In genomic region chr16:49932943-49933342, GRCh38 we compare ENCODE assay signal across 17 cellular contexts.
A peak's percentile ranks its signal among the peaks of the same experiment; 100 is the strongest.
DNase-seq lines count a peak whose midpoint lies in the region; ATAC-seq and TF ChIP-seq lines count a peak whose summit lies in the region.
"Had no signal": no experiment of that assay in that cellular context is flagged by ENCODE, and none has a peak within 500 bp of the region (broad histone marks: within the 10 kb centered on the region; RNA-seq: fewer than 3 reads in every experiment).

No MANE protein-coding gene starts in this region.

- H3K9me3 Mint-ChIP-seq in MCF 10A (ENCODE audit: unreplicated experiment), result no peaks in the 10 kb centered on the region
- H3K9me3 Mint-ChIP-seq in CD4-positive, alpha-beta T cell, result no peaks in the 10 kb centered on the region
- H3K9me3 Mint-ChIP-seq: activated B cell treated with CpG ODN at 0.5 μM for 24 hours; neural crest cell; stimulated activated naive CD8-positive, alpha-beta T cell treated with anti-CD3 and anti-CD28 coated beads, Interleukin-15, amount 100 ng/mL, for 72 hours had no signal

- H3K27ac Mint-ChIP-seq in MCF 10A (ENCODE audit: low read depth, unreplicated experiment), result no peak overlapping the region
- no peak overlapping the region for H3K27ac Mint-ChIP-seq in CD4-positive, alpha-beta T cell
- H3K27ac Mint-ChIP-seq: activated B cell treated with CpG ODN at 0.5 μM for 24 hours; CD4-positive, CD25-positive, alpha-beta regulatory T cell; stimulated activated naive CD8-positive, alpha-beta T cell treated with anti-CD3 and anti-CD28 coated beads, Interleukin-15, amount 100 ng/mL, for 72 hours had no signal

- TF ChIP-seq CTCF in MCF 10A (IDR thresholded peaks at IDR 0.05; ENCODE audit: unreplicated experiment), result no peak
- TF ChIP-seq CTCF in sigmoid colon (IDR thresholded peaks at IDR 0.05), result no peak
- TF ChIP-seq CTCF in suprapubic skin (IDR thresholded peaks at IDR 0.05), result no peak
- TF ChIP-seq CTCF in CD4-positive, alpha-beta T cell (IDR thresholded peaks at IDR 0.05), result no peak

- H3K4me1 ChIP-seq in sigmoid colon (peaks cover 0 to 11% (median 5%) of the 10 kb centered on the region in 4 donors), suprapubic skin (no peaks in the 10 kb centered on the region)

- H3K4me3 ChIP-seq in H7 (ENCODE audit: insufficient read depth, low read depth, low read length) (no peak overlapping the region), sigmoid colon (no peak overlapping the region), suprapubic skin (no peak overlapping the region)
- H3K4me3 ChIP-seq: skin epidermis had no signal

- H3K27me3 Mint-ChIP-seq in MCF 10A (ENCODE audit: insufficient read depth, unreplicated experiment), result peaks cover 15% of the 10 kb centered on the region
- peaks cover 29% of the 10 kb centered on the region for H3K27me3 Mint-ChIP-seq in CD4-positive, alpha-beta T cell
- H3K27me3 Mint-ChIP-seq: CD4-positive, CD25-positive, alpha-beta regulatory T cell had no signal

- TF ChIP-seq POLR2A in sigmoid colon (IDR thresholded peaks at IDR 0.05) (no peak), suprapubic skin (IDR thresholded peaks at IDR 0.05) (no peak)

- H3K4me3 Mint-ChIP-seq in MCF 10A (ENCODE audit: unreplicated experiment), result no peak overlapping the region
- no peak overlapping the region for H3K4me3 Mint-ChIP-seq in CD4-positive, alpha-beta T cell
- H3K4me3 Mint-ChIP-seq: activated B cell treated with CpG ODN at 0.5 μM for 24 hours; CD4-positive, CD25-positive, alpha-beta regulatory T cell; neural crest cell; stimulated activated naive CD8-positive, alpha-beta T cell treated with anti-CD3 and anti-CD28 coated beads, Interleukin-15, amount 100 ng/mL, for 72 hours had no signal

- POLR2A ChIA-PET in MCF 10A (lab: Yijun Ruan, JAX), result interaction anchor here (1.3 kb wide), 1 partner anchor 10 kb away, joined by 3 read pairs; no protein-coding TSS in a partner anchor
- POLR2A ChIA-PET in CD4-positive, alpha-beta T cell (lab: Charles Lee), result no interaction called here

- no peak for TF ChIP-seq EP300 in sigmoid colon (IDR thresholded peaks at IDR 0.05)
- TF ChIP-seq EP300 in suprapubic skin (IDR thresholded peaks at IDR 0.05), result no peak

- H3K27me3 ChIP-seq in H7 (ENCODE audit: control insufficient read depth, insufficient read depth, low read length), result no peaks in the 10 kb centered on the region
- H3K27me3 ChIP-seq in sigmoid colon, result no peaks in the 10 kb centered on the region
- peaks cover 6% of the 10 kb centered on the region for H3K27me3 ChIP-seq in suprapubic skin
- peaks cover 13% of the 10 kb centered on the region for H3K27me3 ChIP-seq in CD4-positive, alpha-beta T cell (ENCODE audit: control insufficient read depth, insufficient read depth, low read length)

- in situ Hi-C loops in KBM-7 (cut with MboI; ENCODE audit: low pct_unique_long_range_greater_than_20kb, low sequenced_read_pairs), result no loop called here

- no peaks in the 10 kb centered on the region for H3K9me3 ChIP-seq in sigmoid colon
- no peaks in the 10 kb centered on the region for H3K9me3 ChIP-seq in suprapubic skin
- H3K9me3 ChIP-seq in CD4-positive, alpha-beta T cell (ENCODE audit: control insufficient read depth, low read length), result no peaks in the 10 kb centered on the region

- 37 to 53% methylated on average over 4 of the region's 4 CpGs for WGBS in sigmoid colon, 2 donors
- WGBS in suprapubic skin, result 12% methylated on average over 4 of the region's 4 CpGs

- H3K27ac ChIP-seq in sigmoid colon, result peak overlapping the region in 1 of 4 donors; percentile 52
- H3K27ac ChIP-seq in suprapubic skin, result no peak overlapping the region
- no peak overlapping the region for H3K27ac ChIP-seq in CD4-positive, alpha-beta T cell (ENCODE audit: low read depth, low read length)

- intact Hi-C loops in MCF 10A (cut with micrococcal nuclease) (no loop called here), left cardiac atrium (cut with DNase I) (no loop called here), sigmoid colon (cut with DNase I) (no loop called here)
- intact Hi-C loops in CD4-positive, alpha-beta T cell (cut with DNase I, micrococcal nuclease), result no loop called here

- CTCF ChIA-PET in MCF 10A (lab: Yijun Ruan, JAX), result interaction anchor here (0.6 to 4.5 kb wide), 3 partner anchors 11 to 179 kb away, joined by 3 to 29 read pairs (median 4); no protein-coding TSS in a partner anchor
- CTCF ChIA-PET in CD4-positive, alpha-beta T cell (lab: Charles Lee), result no interaction called here

- BruUV-seq in MCF 10A (replicated peaks; lab: Mats Ljungman, UMichigan), result no TSS peak

- H3K36me3 Mint-ChIP-seq in MCF 10A (ENCODE audit: insufficient read depth, unreplicated experiment), result no peaks in the 10 kb centered on the region
- H3K36me3 Mint-ChIP-seq in CD4-positive, alpha-beta T cell (ENCODE audit: low read depth), result no peaks in the 10 kb centered on the region
- H3K36me3 Mint-ChIP-seq: CD4-positive, CD25-positive, alpha-beta regulatory T cell had no signal

- peaks cover 6% of the 10 kb centered on the region for H3K4me1 Mint-ChIP-seq in MCF 10A (ENCODE audit: insufficient read depth, unreplicated experiment)
- H3K4me1 Mint-ChIP-seq in CD4-positive, alpha-beta T cell (ENCODE audit: low read depth), result no peaks in the 10 kb centered on the region
- H3K4me1 Mint-ChIP-seq: activated B cell treated with CpG ODN at 0.5 μM for 24 hours; CD4-positive, CD25-positive, alpha-beta regulatory T cell; stimulated activated naive CD8-positive, alpha-beta T cell treated with anti-CD3 and anti-CD28 coated beads, Interleukin-15, amount 100 ng/mL, for 72 hours had no signal

- no peaks in the 10 kb centered on the region for H3K36me3 ChIP-seq in H7 (replicated peaks; ENCODE audit: control insufficient read depth, insufficient read depth, low read length)
- no peaks in the 10 kb centered on the region for H3K36me3 ChIP-seq in sigmoid colon
- H3K36me3 ChIP-seq in suprapubic skin, result no peaks in the 10 kb centered on the region

- DNase-seq in H7 (peak; percentile 21), MCF 10A (ENCODE audit: unreplicated experiment) (peak; percentile 4), left cardiac atrium (no peak), sigmoid colon (peak; percentile 60), KBM-7 (no peak), suprapubic skin (ENCODE audit: low spot score in 2 of 2) (no peak), cortex of kidney (lab: John Stamatoyannopoulos, UW) (no peak)
- no peak for DNase-seq in CD4-positive, alpha-beta T cell
- DNase-seq: activated B cell treated with CpG ODN at 0.5 μM for 24 hours; activated naive CD4-positive, alpha-beta T cell treated with Interleukin-2 at 50 U/mL for 16 hours; CD4-positive, CD25-positive, alpha-beta regulatory T cell; effector memory CD4-positive, alpha-beta T cell; GF-D8; stimulated activated naive CD8-positive, alpha-beta T cell treated with anti-CD3 and anti-CD28 coated beads, Interleukin-15, amount 100 ng/mL, for 72 hours had no signal

- peak; percentile 36 to 82 for ATAC-seq in left cardiac atrium
- ATAC-seq in CD4-positive, alpha-beta T cell (ENCODE audit: poor library complexity), result no peak
- ATAC-seq: left lobe of liver; stimulated activated naive CD8-positive, alpha-beta T cell treated with anti-CD3 and anti-CD28 coated beads, Interleukin-15, amount 100 ng/mL, for 72 hours had no signal

Comparison
In these comparisons a context has a peak if more than half of its experiments do, and no peak if none do; other contexts are left out.
1. DNase-seq: peak in H7 (single experiment), MCF 10A (single experiment) and sigmoid colon (single experiment); none in left cardiac atrium (single experiment), KBM-7 (single experiment), suprapubic skin (0 of 2), cortex of kidney (single experiment) and CD4-positive, alpha-beta T cell (0 of 10).